Comparison of ENCODE assay signal across 8 cellular contexts in the genomic region with DNA sequence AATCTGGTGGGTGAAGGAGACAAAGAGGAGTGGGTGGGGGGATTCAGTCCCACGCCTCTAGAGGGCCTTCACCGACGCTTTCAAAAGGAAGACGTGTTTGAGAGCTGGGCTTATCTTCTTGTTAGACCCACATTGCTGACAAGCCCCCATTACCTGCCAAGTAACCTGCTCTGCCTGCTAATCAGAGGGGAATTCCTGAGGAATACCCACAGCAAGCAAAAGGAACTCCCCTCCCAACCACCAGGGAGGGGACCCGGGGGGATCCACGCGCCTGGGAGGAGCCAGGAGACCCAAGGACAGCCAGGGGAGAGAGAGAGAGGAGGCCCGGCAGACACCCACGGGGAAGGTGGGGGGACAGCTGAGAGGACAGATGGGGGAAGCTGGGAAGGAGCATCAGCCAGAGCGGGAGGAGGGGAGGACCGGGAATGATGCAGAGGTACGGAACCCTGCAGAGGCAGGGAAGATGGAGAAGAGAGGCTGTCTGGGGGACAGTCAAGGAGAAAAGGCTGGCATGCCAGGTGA. TPM values are rescaled to one million over a fixed set of nuclear protein-coding genes. Genes with fewer than 3 reads are reported as not detected.
A peak's percentile ranks its signal among the peaks of the same experiment; 100 is the strongest.
DNase-seq lines count a peak whose midpoint lies in the region; ATAC-seq and TF ChIP-seq lines count a peak whose summit lies in the region.
"Had no signal": no experiment of that assay in that cellular context is flagged by ENCODE, and none has a peak within 500 bp of the region (broad histone marks: within the 10 kb centered on the region; RNA-seq: fewer than 3 reads in every experiment).

No MANE protein-coding gene starts in this region.

- H3K27ac ChIP-seq in SU-DHL-6 (ENCODE audit: low read depth, low read length), result no peak overlapping the region

- H3F3A ChIP-seq in SU-DHL-6 (ENCODE audit: insufficient read depth), result peaks cover 26% of the 10 kb centered on the region

- peaks cover 12% of the 10 kb centered on the region; the same call in 1 of the 2 replicates for H3K79me2 ChIP-seq in SU-DHL-6 (ENCODE audit: insufficient read depth, low read length)

- no peak overlapping the region for H2AFZ ChIP-seq in SU-DHL-6 (ENCODE audit: low read depth, low read length, severe bottlenecking)

- H3K4me3 ChIP-seq in SU-DHL-6 (ENCODE audit: insufficient read depth, low read length, poor library complexity, severe bottlenecking), result peak overlapping the region; percentile 89
- peak overlapping the region; percentile 71 for H3K4me3 ChIP-seq in epithelial cell of proximal tubule (ENCODE audit: low read depth, low read length)
- H3K4me3 ChIP-seq in skeletal muscle cell (ENCODE audit: low read depth, low read length), result peak overlapping the region; percentile 88

- no peaks in the 10 kb centered on the region; the same call in 1 of the 2 replicates for H3K36me3 ChIP-seq in SU-DHL-6 (ENCODE audit: low read length)

- H4K20me1 ChIP-seq in SU-DHL-6 (ENCODE audit: low read depth, low read length), result no peaks in the 10 kb centered on the region

- H3K27me3 ChIP-seq in SU-DHL-6 (ENCODE audit: low read length), result no peaks in the 10 kb centered on the region

- DNase-seq in epithelial cell of proximal tubule (ENCODE audit: low read depth), result no peak
- no peak for DNase-seq in skeletal muscle cell (ENCODE audit: low read depth)
- DNase-seq in NCI-H2107 treated with DMSO at 0.1 percent for 48 hours (lab: John Stamatoyannopoulos, UW; ENCODE audit: unreplicated experiment), result no peak
- no peak for DNase-seq in middle frontal gyrus (ENCODE audit: extremely low spot score, low spot score)

- peak; percentile 11 for TF ChIP-seq POLR2A in GM19193 (IDR thresholded peaks at IDR 0.05; ENCODE audit: extremely low read depth, insufficient read depth, insufficient read length)

- peak overlapping the region; percentile 81 for H3K9ac ChIP-seq in SU-DHL-6 (ENCODE audit: low read length)

- H3K4me2 ChIP-seq in SU-DHL-6 (ENCODE audit: low read depth, low read length, poor library complexity, severe bottlenecking), result peak overlapping the region; percentile 73

- H3K9me2 ChIP-seq in SU-DHL-6 (replicated peaks; ENCODE audit: insufficient read depth, low read length), result no peaks in the 10 kb centered on the region

- ATAC-seq in HG02970 (IDR thresholded peaks at IDR 0.05; ENCODE audit: low FRiP score, unreplicated experiment), result no peak

- no peaks in the 10 kb centered on the region for H3K9me3 ChIP-seq in SU-DHL-6 (ENCODE audit: insufficient read depth, low read length)

- TF ChIP-seq CTCF in SU-DHL-6 (IDR thresholded peaks at IDR 0.05; ENCODE audit: insufficient read depth, low read length, poor library complexity, severe bottlenecking) (no peak), epithelial cell of proximal tubule (conservative IDR thresholded peaks at IDR 0.05; ENCODE audit: low read depth, low read length) (no peak)

RNA-seq across cellular contexts. Expression of a gene that starts 1.0 kb away (rescaled TPM):
- 49.9 and 73.1 TPM in 2 replicates for total RNA-seq in epithelial cell of proximal tubule

RNA-seq across cellular contexts. Expression of a gene that starts 25.2 kb away (rescaled TPM):
- 0.22 and 0.29 TPM in 2 replicates for total RNA-seq in epithelial cell of proximal tubule
- total RNA-seq: subcutaneous adipose tissue had no signal
